Comparison of ENCODE assay signal across 23 cellular contexts in genomic region chr7:155656891-155657290, GRCh38.
"Had no signal": no experiment of that assay in that cellular context is flagged by ENCODE, and none has a peak within 500 bp of the region (broad histone marks: within the 10 kb centered on the region; RNA-seq: fewer than 3 reads in every experiment).

No MANE protein-coding gene starts in this region.

- H3K4me2 ChIP-seq: smooth muscle cell had no signal

- H3K4me1 ChIP-seq: uterus had no signal

- H3K9me3 ChIP-seq: lower lobe of right lung, neutrophil, pancreas, thoracic aorta, tibial nerve, upper lobe of right lung, uterus had no signal

- H3K4me3 Mint-ChIP-seq: neural crest cell had no signal

- ATAC-seq: left ventricle myocardium superior; lower lobe of right lung; naive thymus-derived CD8-positive, alpha-beta T cell; pancreas; sciatic nerve; upper lobe of right lung had no signal

- H3K27me3 ChIP-seq: dorsolateral prefrontal cortex, neutrophil, pancreas, tibial nerve, upper lobe of right lung, uterus had no signal

- DNase-seq: dorsolateral prefrontal cortex; effector CD4-positive, alpha-beta T cell; hypothalamus; left ventricle myocardium superior; lower lobe of right lung; naive thymus-derived CD8-positive, alpha-beta T cell; pancreas; stimulated activated CD4-positive, alpha-beta T cell treated with anti-CD3 and anti-CD28 coated beads, Interleukin-12 subunit alpha, Interleukin-12 subunit beta, amount 100 ng/mL, for 4 hours; stimulated activated CD4-positive, alpha-beta T cell treated with anti-CD3 and anti-CD28 coated beads, Interleukin-1b, Interleukin-23, amount 100 ng/mL, for 48 hours; stimulated activated CD4-positive, alpha-beta T cell treated with anti-CD3 and anti-CD28 coated beads, Interleukin-4, amount 100 ng/mL, for 1 hour; stimulated activated CD8-positive, alpha-beta memory T cell treated with anti-CD3 and anti-CD28 coated beads, Interleukin-4, amount 100 ng/mL, for 48 hours; stimulated activated naive CD4-positive, alpha-beta T cell treated with Interleukin-2 at 50 U/mL for 16 hours; upper lobe of right lung; uterus had no signal

- H3K4me3 ChIP-seq: dorsolateral prefrontal cortex, lower lobe of right lung, pancreas, smooth muscle cell, thoracic aorta, tibial nerve, upper lobe of right lung, uterus had no signal

- FAIRE-seq: colon, frontal cortex, keratinocyte, pancreas had no signal

- H3K27ac ChIP-seq: dorsolateral prefrontal cortex, lower lobe of right lung, neutrophil, pancreas, thoracic aorta, tibial nerve, upper lobe of right lung, uterus had no signal

- H3K27me3 Mint-ChIP-seq: naive thymus-derived CD8-positive, alpha-beta T cell had no signal

- H3K36me3 ChIP-seq: lower lobe of right lung, neutrophil, pancreas, thoracic aorta, tibial nerve, upper lobe of right lung, uterus had no signal
